8 cellular contexts compared by ENCODE assay signal in the genomic region with DNA sequence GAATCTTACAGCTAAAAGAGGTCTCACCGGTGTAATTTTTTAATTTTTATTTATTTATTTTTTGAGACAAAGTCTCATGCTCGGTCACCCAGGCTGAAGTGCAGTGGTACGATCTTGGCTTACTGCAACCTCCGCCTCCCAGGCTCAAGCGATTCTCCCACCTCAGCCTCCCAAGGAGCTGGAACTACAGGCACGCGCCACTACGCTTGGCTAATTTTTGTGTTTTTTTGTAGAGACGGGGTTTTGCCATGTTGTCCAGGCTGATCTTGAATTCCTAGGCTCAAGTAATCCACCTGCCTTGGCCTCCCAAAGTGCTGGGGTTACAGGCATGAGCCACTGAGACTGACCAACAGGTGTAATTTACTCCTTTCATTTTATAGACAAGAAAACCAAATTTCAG.
A peak's percentile ranks its signal among the peaks of the same experiment; 100 is the strongest.
DNase-seq lines count a peak whose midpoint lies in the region; ATAC-seq and TF ChIP-seq lines count a peak whose summit lies in the region.
"Not testable (repeated sequence)": the region's sequence is repeated elsewhere in the genome, so short reads cannot be mapped to it uniquely, and the experiment has no call there.

No MANE protein-coding gene starts in this region.

- H3K4me1 Mint-ChIP-seq in T-helper 1 cell treated with Interleukin-12 subunit alpha and Interleukin-12 subunit beta and Interleukin-4 antibody, amounts not matched to agents 30 μg/mL and 1 μg/mL, for 36 hours (ENCODE audit: low read depth): peaks cover 37% of the 10 kb centered on the region
- peaks cover 49% of the 10 kb centered on the region for H3K4me1 Mint-ChIP-seq in activated CD8-positive, alpha-beta T cell treated with anti-CD3 and anti-CD28 coated beads, Interleukin-2, amount 10 ng/mL, durations not matched to agents 7 days and 5 days (ENCODE audit: low read depth)
- H3K4me1 Mint-ChIP-seq in endothelial cell (ENCODE audit: unreplicated experiment): peaks cover 30% of the 10 kb centered on the region

- not testable (repeated sequence) for H3K27me3 ChIP-seq in heart right ventricle; lower lobe of right lung (ENCODE audit: low read depth); psoas muscle (ENCODE audit: insufficient read depth in 3 of 3, low read length in 2 of 3); subcutaneous abdominal adipose tissue (ENCODE audit: control insufficient read depth in 5 of 5, insufficient read depth in 4 of 5, low read length in 5 of 5)

- TF ChIP-seq CTCF in endothelial cell (IDR thresholded peaks at IDR 0.05; ENCODE audit: unreplicated experiment); heart right ventricle (IDR thresholded peaks at IDR 0.05); lower lobe of right lung (IDR thresholded peaks at IDR 0.05); psoas muscle (IDR thresholded peaks at IDR 0.05): not testable (repeated sequence)

- H3K9me3 Mint-ChIP-seq in T-helper 1 cell treated with Interleukin-12 subunit alpha and Interleukin-12 subunit beta and Interleukin-4 antibody, amounts not matched to agents 30 μg/mL and 1 μg/mL, for 36 hours; activated CD8-positive, alpha-beta T cell treated with anti-CD3 and anti-CD28 coated beads, Interleukin-2, amount 10 ng/mL, durations not matched to agents 7 days and 5 days (ENCODE audit: insufficient read depth); activated naive CD4-positive, alpha-beta T cell treated with anti-CD3 and anti-CD28 coated beads, Interleukin-2, amount 50 U/mL, for 72 hours; endothelial cell (ENCODE audit: unreplicated experiment): not testable (repeated sequence)

- H3K27ac Mint-ChIP-seq in T-helper 1 cell treated with Interleukin-12 subunit alpha and Interleukin-12 subunit beta and Interleukin-4 antibody, amounts not matched to agents 30 μg/mL and 1 μg/mL, for 36 hours: peak overlapping the region; percentile 73
- H3K27ac Mint-ChIP-seq in activated CD8-positive, alpha-beta T cell treated with anti-CD3 and anti-CD28 coated beads, Interleukin-2, amount 10 ng/mL, durations not matched to agents 7 days and 5 days: peak overlapping the region; percentile 81
- H3K27ac Mint-ChIP-seq in activated naive CD4-positive, alpha-beta T cell treated with anti-CD3 and anti-CD28 coated beads, Interleukin-2, amount 50 U/mL, for 72 hours: peak overlapping the region; percentile 70 to 82
- peak overlapping the region; percentile 80 for H3K27ac Mint-ChIP-seq in endothelial cell (ENCODE audit: unreplicated experiment)

- POLR2A ChIA-PET in activated CD8-positive, alpha-beta T cell treated with anti-CD3 and anti-CD28 coated beads, Interleukin-2, amount 10 ng/mL, durations not matched to agents 7 days and 5 days (lab: Charles Lee): interaction anchor here (0.9 to 6.6 kb wide), 5 partner anchors 9 to 96 kb away, joined by 5 to 76 read pairs (median 15); partner anchors contain the start of gene CREM

- ATAC-seq in activated CD8-positive, alpha-beta T cell treated with anti-CD3 and anti-CD28 coated beads, Interleukin-2, amount 10 ng/mL, durations not matched to agents 7 days and 5 days; activated naive CD4-positive, alpha-beta T cell treated with anti-CD3 and anti-CD28 coated beads, Interleukin-2, amount 50 U/mL, for 72 hours; heart right ventricle; lower lobe of right lung; psoas muscle: not testable (repeated sequence)

- peak overlapping the region; percentile 46 for H3K4me3 Mint-ChIP-seq in T-helper 1 cell treated with Interleukin-12 subunit alpha and Interleukin-12 subunit beta and Interleukin-4 antibody, amounts not matched to agents 30 μg/mL and 1 μg/mL, for 36 hours
- H3K4me3 Mint-ChIP-seq in activated CD8-positive, alpha-beta T cell treated with anti-CD3 and anti-CD28 coated beads, Interleukin-2, amount 10 ng/mL, durations not matched to agents 7 days and 5 days; endothelial cell (ENCODE audit: unreplicated experiment): not testable (repeated sequence)

- peak overlapping the region; percentile 12 to 82 (median 76) for H3K27ac ChIP-seq in heart right ventricle
- H3K27ac ChIP-seq in lower lobe of right lung: peak overlapping the region; percentile 56
- peak overlapping the region; percentile 60 for H3K27ac ChIP-seq in psoas muscle
- peak overlapping the region; percentile 54 for H3K27ac ChIP-seq in subcutaneous abdominal adipose tissue (ENCODE audit: low read depth, low read length)

- peaks cover 12% of the 10 kb centered on the region for H3K36me3 Mint-ChIP-seq in T-helper 1 cell treated with Interleukin-12 subunit alpha and Interleukin-12 subunit beta and Interleukin-4 antibody, amounts not matched to agents 30 μg/mL and 1 μg/mL, for 36 hours (ENCODE audit: low read depth)
- peaks cover 24% of the 10 kb centered on the region for H3K36me3 Mint-ChIP-seq in activated CD8-positive, alpha-beta T cell treated with anti-CD3 and anti-CD28 coated beads, Interleukin-2, amount 10 ng/mL, durations not matched to agents 7 days and 5 days (ENCODE audit: low read depth)
- not testable (repeated sequence) for H3K36me3 Mint-ChIP-seq in activated naive CD4-positive, alpha-beta T cell treated with anti-CD3 and anti-CD28 coated beads, Interleukin-2, amount 50 U/mL, for 72 hours; endothelial cell (ENCODE audit: low read depth, unreplicated experiment)

- not testable (repeated sequence) for H3K27me3 Mint-ChIP-seq in T-helper 1 cell treated with Interleukin-12 subunit alpha and Interleukin-12 subunit beta and Interleukin-4 antibody, amounts not matched to agents 30 μg/mL and 1 μg/mL, for 36 hours (ENCODE audit: low read depth); activated CD8-positive, alpha-beta T cell treated with anti-CD3 and anti-CD28 coated beads, Interleukin-2, amount 10 ng/mL, durations not matched to agents 7 days and 5 days (ENCODE audit: low read depth); endothelial cell (ENCODE audit: unreplicated experiment)

- not testable (repeated sequence) for DNase-seq in activated CD8-positive, alpha-beta T cell treated with anti-CD3 and anti-CD28 coated beads, Interleukin-2, amount 10 ng/mL, durations not matched to agents 7 days and 5 days; activated naive CD4-positive, alpha-beta T cell treated with anti-CD3 and anti-CD28 coated beads, Interleukin-2, amount 50 U/mL, for 72 hours (ENCODE audit: low spot score in 2 of 2); endothelial cell (ENCODE audit: low spot score); heart right ventricle; lower lobe of right lung; psoas muscle

- intact Hi-C loops in heart right ventricle (cut with DNase I) (loop anchor here in 5 of 10 donors (1.0 to 10.0 kb wide), 5 partner anchors 91 to 225 kb away; partner anchors contain the start of gene CREM (in 1 of the 5)), lower lobe of right lung (cut with DNase I) (loop anchor here (5.0 kb wide), 1 partner anchor 95 kb away; no protein-coding TSS in a partner anchor), psoas muscle (cut with DNase I) (loop anchor here (2.0 to 10.0 kb wide), 2 partner anchors 94 to 222 kb away; no protein-coding TSS in a partner anchor)

- CTCF ChIA-PET in activated CD8-positive, alpha-beta T cell treated with anti-CD3 and anti-CD28 coated beads, Interleukin-2, amount 10 ng/mL, durations not matched to agents 7 days and 5 days (lab: Charles Lee): interaction anchor here (0.9 to 12.5 kb wide), 17 partner anchors 10 to 346 kb away, joined by 3 to 346 read pairs (median 5); partner anchors contain the start of genes CREM and CUL2

- not testable (repeated sequence) for H3K9me3 ChIP-seq in heart right ventricle; lower lobe of right lung; psoas muscle; subcutaneous abdominal adipose tissue (ENCODE audit: control insufficient read depth in 5 of 5, low read length in 5 of 5)

- H3K4me1 ChIP-seq in heart right ventricle (peaks cover 3 to 44% (median 28%) of the 10 kb centered on the region in 9 donors), lower lobe of right lung (peaks cover 37% of the 10 kb centered on the region), psoas muscle (peaks cover 41% of the 10 kb centered on the region), subcutaneous abdominal adipose tissue (ENCODE audit: control insufficient read depth in 5 of 5, insufficient read depth in 5 of 5, low read length in 5 of 5) (peaks cover 8 to 35% (median 12%) of the 10 kb centered on the region in 5 donors)

- H3K36me3 ChIP-seq in heart right ventricle: peaks cover 0 to 11% (median 0%) of the 10 kb centered on the region in 9 donors
- not testable (repeated sequence) for H3K36me3 ChIP-seq in lower lobe of right lung; psoas muscle (ENCODE audit: insufficient read depth in 1 of 2, low read depth in 1 of 2); subcutaneous abdominal adipose tissue (ENCODE audit: control insufficient read depth in 5 of 5, insufficient read depth in 5 of 5, low read length in 5 of 5)

- 65 to 69% methylated on average over 9 of the region's 9 CpGs for WGBS in heart right ventricle, 2 donors
- WGBS in psoas muscle, 3 donors: 48 to 52% (median 50%) methylated on average over 9 of the region's 9 CpGs

- peak overlapping the region in 1 of 10 donors; percentile 26 for H3K4me3 ChIP-seq in heart right ventricle
- not testable (repeated sequence) for H3K4me3 ChIP-seq in lower lobe of right lung
- peak overlapping the region; percentile 19 for H3K4me3 ChIP-seq in psoas muscle
- peak overlapping the region in 1 of 5 donors; percentile 48 for H3K4me3 ChIP-seq in subcutaneous abdominal adipose tissue (ENCODE audit: low read depth in 1 of 5, low read length in 5 of 5)

- H3K9ac ChIP-seq in subcutaneous abdominal adipose tissue (ENCODE audit: low read length in 5 of 5): peak overlapping the region in 1 of 5 donors; percentile 56
